ENCODE assay signal across 26 cellular contexts in the genomic region with DNA sequence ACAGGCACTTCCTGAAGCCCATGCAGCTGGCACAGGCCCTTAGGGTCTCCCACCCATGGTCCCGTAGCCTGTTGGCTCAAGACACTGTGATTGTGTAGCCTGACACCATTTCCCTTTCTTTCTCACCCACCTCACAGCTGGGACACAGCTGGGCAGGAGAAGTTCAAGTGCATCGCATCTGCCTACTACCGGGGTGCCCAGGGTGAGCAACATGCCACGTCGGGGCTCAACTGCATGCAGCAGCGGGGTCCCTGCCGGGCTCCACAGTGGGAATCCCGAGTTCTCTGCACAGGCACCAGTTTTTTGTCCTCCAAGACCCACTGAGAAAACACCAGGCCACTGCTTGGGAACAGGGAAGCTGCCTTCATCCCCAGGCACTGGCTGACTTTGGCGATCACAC. TPM values are rescaled to one million over a fixed set of nuclear protein-coding genes. Genes with fewer than 3 reads are reported as not detected.
"Had no signal": no experiment of that assay in that cellular context is flagged by ENCODE, and none has a peak within 500 bp of the region (broad histone marks: within the 10 kb centered on the region; RNA-seq: fewer than 3 reads in every experiment).

No MANE protein-coding gene starts in this region.

- H3K36me3 Mint-ChIP-seq: activated CD8-positive, alpha-beta memory T cell treated with anti-CD3 and anti-CD28 coated beads, Interleukin-2, amount 10 ng/mL, durations not matched to agents 7 days and 5 days; activated naive CD8-positive, alpha-beta T cell; WTC11 had no signal

- H3K4me3 Mint-ChIP-seq: activated CD8-positive, alpha-beta memory T cell treated with anti-CD3 and anti-CD28 coated beads, Interleukin-2, amount 10 ng/mL, durations not matched to agents 7 days and 5 days; activated naive CD4-positive, alpha-beta T cell treated with anti-CD3 and anti-CD28 coated beads for 36 hours; activated naive CD8-positive, alpha-beta T cell; activated T-cell treated with anti-CD3 and anti-CD28 coated beads, Interleukin-2, amount 50 U/mL, for 24 hours; activated T-helper 1 cell treated with anti-CD3 and anti-CD28 coated beads, Interleukin-12 subunit alpha, Interleukin-12 subunit beta, Interleukin-2, Interleukin-4 antibody, amounts not matched to agents 30 ng/mL and 10 ng/mL and 1 ng/mL, durations not matched to agents 14 hours and 24 hours and 36 hours; brain; central memory CD8-positive, alpha-beta T cell; T-helper 1 cell treated with Interleukin-12 subunit alpha and Interleukin-12 subunit beta and Interleukin-4 antibody, amounts not matched to agents 30 μg/mL and 1 μg/mL, for 36 hours; WTC11 had no signal

- H3K27me3 Mint-ChIP-seq: activated CD8-positive, alpha-beta memory T cell treated with anti-CD3 and anti-CD28 coated beads, Interleukin-2, amount 10 ng/mL, durations not matched to agents 7 days and 5 days; activated naive CD8-positive, alpha-beta T cell; activated T-cell treated with anti-CD3 and anti-CD28 coated beads, Interleukin-2, amount 50 U/mL, for 24 hours; brain; central memory CD8-positive, alpha-beta T cell had no signal

- ATAC-seq: activated CD8-positive, alpha-beta memory T cell treated with anti-CD3 and anti-CD28 coated beads, Interleukin-2, amount 10 ng/mL, durations not matched to agents 7 days and 5 days had no signal

- H3K27ac Mint-ChIP-seq: activated CD8-positive, alpha-beta memory T cell treated with anti-CD3 and anti-CD28 coated beads, Interleukin-2, amount 10 ng/mL, durations not matched to agents 7 days and 5 days; activated naive CD4-positive, alpha-beta T cell treated with anti-CD3 and anti-CD28 coated beads for 36 hours; activated naive CD8-positive, alpha-beta T cell; activated T-cell treated with anti-CD3 and anti-CD28 coated beads, Interleukin-2, amount 50 U/mL, for 24 hours; activated T-helper 1 cell treated with anti-CD3 and anti-CD28 coated beads, Interleukin-12 subunit alpha, Interleukin-12 subunit beta, Interleukin-2, Interleukin-4 antibody, amounts not matched to agents 30 ng/mL and 10 ng/mL and 1 ng/mL, durations not matched to agents 14 hours and 24 hours and 36 hours; brain; T-helper 1 cell treated with Interleukin-12 subunit alpha and Interleukin-12 subunit beta and Interleukin-4 antibody, amounts not matched to agents 30 μg/mL and 1 μg/mL, for 36 hours; WTC11 had no signal

- DNase-seq: activated CD4-positive, alpha-beta T cell treated with anti-CD3 and anti-CD28 coated beads for 48 hours; activated CD4-positive, alpha-beta T cell treated with anti-CD3 and anti-CD28 coated beads, Interleukin-2, amount 50 U/mL, for 48 hours; activated CD4-positive, CD25-positive, alpha-beta regulatory T cell treated with anti-CD3 and anti-CD28 coated beads, Interleukin-2, amount 50 U/mL, for 72 hours; activated CD8-positive, alpha-beta memory T cell treated with anti-CD3 and anti-CD28 coated beads, Interleukin-2, amount 10 ng/mL, durations not matched to agents 7 days and 5 days; activated gamma-delta T cell; activated naive CD4-positive, alpha-beta T cell treated with anti-CD3 and anti-CD28 coated beads for 36 hours; activated T-cell treated with anti-CD3 and anti-CD28 coated beads, Interleukin-2, amount 50 U/mL, for 24 hours; amygdala; NCI-H1105 treated with DMSO at 0.1 percent for 48 hours; NCI-H146; NCI-H187 treated with DMSO at 0.1 percent for 48 hours; NCI-H2081 treated with DMSO at 0.1 percent for 48 hours; NCI-H446 treated with DMSO at 0.1 percent for 48 hours; NCI-H524 treated with DMSO at 0.1 percent for 48 hours; NCI-H774; SHP77 treated with DMSO at 0.1 percent for 48 hours; T-helper 9 cell had no signal

- H3K9me3 Mint-ChIP-seq: activated naive CD4-positive, alpha-beta T cell treated with anti-CD3 and anti-CD28 coated beads for 36 hours; activated T-cell treated with anti-CD3 and anti-CD28 coated beads, Interleukin-2, amount 50 U/mL, for 24 hours; activated T-helper 1 cell treated with anti-CD3 and anti-CD28 coated beads, Interleukin-12 subunit alpha, Interleukin-12 subunit beta, Interleukin-2, Interleukin-4 antibody, amounts not matched to agents 30 ng/mL and 10 ng/mL and 1 ng/mL, durations not matched to agents 14 hours and 24 hours and 36 hours; brain; central memory CD8-positive, alpha-beta T cell; T-helper 1 cell treated with Interleukin-12 subunit alpha and Interleukin-12 subunit beta and Interleukin-4 antibody, amounts not matched to agents 30 μg/mL and 1 μg/mL, for 36 hours; WTC11 had no signal

- FAIRE-seq: astrocyte, RCC 7860 had no signal

RNA-seq across cellular contexts. Expression of a gene that starts 10.6 kb away (rescaled TPM):
- total RNA-seq: activated naive CD4-positive, alpha-beta T cell treated with anti-CD3 and anti-CD28 coated beads for 36 hours had no signal

RNA-seq across cellular contexts. Expression of a gene that starts 14.0 kb away (rescaled TPM):
- total RNA-seq: activated CD8-positive, alpha-beta memory T cell treated with anti-CD3 and anti-CD28 coated beads, Interleukin-2, amount 10 ng/mL, durations not matched to agents 7 days and 5 days; activated T-helper 1 cell treated with anti-CD3 and anti-CD28 coated beads, Interleukin-12 subunit alpha, Interleukin-12 subunit beta, Interleukin-2, Interleukin-4 antibody, amounts not matched to agents 30 ng/mL and 10 ng/mL and 1 ng/mL, durations not matched to agents 14 hours and 24 hours and 36 hours; astrocyte; SK-MEL-5; WTC11 had no signal
